Comparison of ENCODE assay signal across 11 cellular contexts in genomic region chr5:56440871-56441740, GRCh38.
A peak's percentile ranks its signal among the peaks of the same experiment; 100 is the strongest.
DNase-seq lines count a peak whose midpoint lies in the region; ATAC-seq and TF ChIP-seq lines count a peak whose summit lies in the region.
"Had no signal": no experiment of that assay in that cellular context is flagged by ENCODE, and none has a peak within 500 bp of the region (broad histone marks: within the 10 kb centered on the region; RNA-seq: fewer than 3 reads in every experiment).

No MANE protein-coding gene starts in this region.

- no peak for TF ChIP-seq CTCF in AG10803 (conservative IDR thresholded peaks at IDR 0.05; ENCODE audit: low read length)

- intact Hi-C loops in dendritic cell treated with granulocyte-macrophage colony-stimulating factor and Interleukin-4, amounts not matched to agents 40 ng/mL and 50 ng/mL, for 4 days (cut with micrococcal nuclease) = no loop called here

- H3K36me3 Mint-ChIP-seq in dendritic cell treated with granulocyte-macrophage colony-stimulating factor and Interleukin-4, amounts not matched to agents 40 ng/mL and 50 ng/mL, for 4 days (ENCODE audit: low read depth) = no peaks in the 10 kb centered on the region
- H3K36me3 Mint-ChIP-seq in activated naive CD8-positive, alpha-beta T cell treated with anti-CD3 and anti-CD28 coated beads, Interleukin-2, amount 50 U/mL, for 24 hours (ENCODE audit: low read depth) = no peaks in the 10 kb centered on the region
- H3K36me3 Mint-ChIP-seq: CD8-positive, alpha-beta T cell had no signal

- no peaks in the 10 kb centered on the region for H3K9me3 Mint-ChIP-seq in dendritic cell treated with granulocyte-macrophage colony-stimulating factor and Interleukin-4, amounts not matched to agents 40 ng/mL and 50 ng/mL, for 4 days
- H3K9me3 Mint-ChIP-seq in activated naive CD8-positive, alpha-beta T cell treated with anti-CD3 and anti-CD28 coated beads, Interleukin-2, amount 50 U/mL, for 24 hours = no peaks in the 10 kb centered on the region
- H3K9me3 Mint-ChIP-seq: CD8-positive, alpha-beta T cell had no signal

- H3K27ac Mint-ChIP-seq in dendritic cell treated with granulocyte-macrophage colony-stimulating factor and Interleukin-4, amounts not matched to agents 40 ng/mL and 50 ng/mL, for 4 days = peak overlapping the region; percentile 66
- no peak overlapping the region for H3K27ac Mint-ChIP-seq in activated naive CD8-positive, alpha-beta T cell treated with anti-CD3 and anti-CD28 coated beads, Interleukin-2, amount 50 U/mL, for 24 hours
- H3K27ac Mint-ChIP-seq: CD8-positive, alpha-beta T cell had no signal

- in situ Hi-C loops in ACHN (cut with HindIII; ENCODE audit: low pct_ligation_motif_present, low pct_unique_long_range_greater_than_20kb, low sequenced_read_pairs) = no loop called here

- no peak for ATAC-seq in activated naive CD8-positive, alpha-beta T cell treated with anti-CD3 and anti-CD28 coated beads, Interleukin-2, amount 50 U/mL, for 24 hours
- ATAC-seq in GM21381 (IDR thresholded peaks at IDR 0.05; ENCODE audit: unreplicated experiment) = no peak
- ATAC-seq: CD8-positive, alpha-beta T cell had no signal

- peaks cover 11% of the 10 kb centered on the region for H3K4me1 Mint-ChIP-seq in dendritic cell treated with granulocyte-macrophage colony-stimulating factor and Interleukin-4, amounts not matched to agents 40 ng/mL and 50 ng/mL, for 4 days (ENCODE audit: low read depth)
- peaks cover 4% of the 10 kb centered on the region for H3K4me1 Mint-ChIP-seq in activated naive CD8-positive, alpha-beta T cell treated with anti-CD3 and anti-CD28 coated beads, Interleukin-2, amount 50 U/mL, for 24 hours

- no peak overlapping the region for H3K4me3 Mint-ChIP-seq in dendritic cell treated with granulocyte-macrophage colony-stimulating factor and Interleukin-4, amounts not matched to agents 40 ng/mL and 50 ng/mL, for 4 days
- no peak overlapping the region for H3K4me3 Mint-ChIP-seq in activated naive CD8-positive, alpha-beta T cell treated with anti-CD3 and anti-CD28 coated beads, Interleukin-2, amount 50 U/mL, for 24 hours
- H3K4me3 Mint-ChIP-seq: CD8-positive, alpha-beta T cell had no signal

- H3K27me3 Mint-ChIP-seq in dendritic cell treated with granulocyte-macrophage colony-stimulating factor and Interleukin-4, amounts not matched to agents 40 ng/mL and 50 ng/mL, for 4 days = no peaks in the 10 kb centered on the region
- H3K27me3 Mint-ChIP-seq in activated naive CD8-positive, alpha-beta T cell treated with anti-CD3 and anti-CD28 coated beads, Interleukin-2, amount 50 U/mL, for 24 hours = no peaks in the 10 kb centered on the region

- H3K4me3 ChIP-seq in AG10803 (ENCODE audit: low read length) = no peak overlapping the region

- peak; percentile 93 for DNase-seq in AG10803 (ENCODE audit: low read depth)
- peak; percentile 33 for DNase-seq in NCI-H146 treated with DMSO at 0.1 percent for 48 hours (lab: John Stamatoyannopoulos, UW; ENCODE audit: unreplicated experiment)
- peak; percentile 61 for DNase-seq in myocyte (ENCODE audit: low read depth)
- DNase-seq in activated CD8-positive, alpha-beta memory T cell treated with anti-CD3 and anti-CD28 coated beads, Interleukin-2, amount 50 U/mL, for 4 hours = no peak
- no peak for DNase-seq in activated naive CD8-positive, alpha-beta T cell treated with anti-CD3 and anti-CD28 coated beads, Interleukin-2, amount 50 U/mL, for 24 hours
- no peak for DNase-seq in ACHN
- DNase-seq: CD8-positive, alpha-beta T cell; NCI-H187 treated with DMSO at 0.1 percent for 48 hours; stimulated activated CD4-positive, alpha-beta T cell treated with anti-CD3 and anti-CD28 coated beads, Interleukin-4, amount 100 ng/mL, for 1 hour had no signal

Comparison
In these comparisons a context has a peak if more than half of its experiments do, and no peak if none do; other contexts are left out.
1. DNase-seq: peak in AG10803 (single experiment), NCI-H146 treated with DMSO at 0.1 percent for 48 hours (single experiment) and myocyte (single experiment); none in activated CD8-positive, alpha-beta memory T cell treated with anti-CD3 and anti-CD28 coated beads, Interleukin-2, amount 50 U/mL, for 4 hours (single experiment), activated naive CD8-positive, alpha-beta T cell treated with anti-CD3 and anti-CD28 coated beads, Interleukin-2, amount 50 U/mL, for 24 hours (single experiment) and ACHN (single experiment).